8 cellular contexts compared by ENCODE assay signal in genomic region chr9:98808411-98808815, GRCh38. TPM values are rescaled to one million over a fixed set of nuclear protein-coding genes. Genes with fewer than 3 reads are reported as not detected.
DNase-seq lines count a peak whose midpoint lies in the region; ATAC-seq and TF ChIP-seq lines count a peak whose summit lies in the region.

No MANE protein-coding gene starts in this region.

- no peak overlapping the region for H3K9ac ChIP-seq in SK-N-SH

- TF ChIP-seq RAD21 in SK-N-SH (IDR thresholded peaks at IDR 0.05; ENCODE audit: low read length), result no peak

- no peaks in the 10 kb centered on the region for H4K20me1 ChIP-seq in SK-N-SH (ENCODE audit: insufficient read depth)

- H2AFZ ChIP-seq in SK-N-SH (ENCODE audit: low read depth), result no peak overlapping the region; the same call in 1 of the 2 replicates

- DNase-seq in SK-N-SH, result no peak
- peak; percentile 51 for DNase-seq in SW480 (ENCODE audit: low spot score)
- DNase-seq in glomerular visceral epithelial cell (ENCODE audit: extremely low spot score), result peak; percentile 83
- no peak for DNase-seq in T1000 (lab: John Stamatoyannopoulos, UW)
- DNase-seq in globus pallidus (ENCODE audit: low spot score), result no peak

- H3F3A ChIP-seq in SK-N-SH (replicated peaks; ENCODE audit: insufficient read depth), result peaks cover 7% of the 10 kb centered on the region

- TF ChIP-seq CTCF in SK-N-SH (IDR thresholded peaks at IDR 0.05), result no peak

- no peaks in the 10 kb centered on the region for H3K9me3 ChIP-seq in SK-N-SH

- H3K27ac ChIP-seq in SK-N-SH (ENCODE audit: low read depth in 2 of 2, low read length in 1 of 2), result no peak overlapping the region
- H3K27ac ChIP-seq in skin epidermis, result peak overlapping the region in 1 of 21 experiments; percentile 28

- POLR2A ChIA-PET in SK-N-SH (lab: Yijun Ruan, JAX), result no interaction called here

- no peak for TF ChIP-seq EP300 in SK-N-SH (IDR thresholded peaks at IDR 0.05; ENCODE audit: borderline replicate concordance in 1 of 2, low read depth in 1 of 2, low read length in 1 of 2)

- peaks cover 16% of the 10 kb centered on the region; the same call in 1 of the 2 replicates for H3K27me3 ChIP-seq in SK-N-SH (ENCODE audit: insufficient read depth)

- no peak for ATAC-seq in SK-N-SH treated with all-trans-retinoic acid at 6 μM for 48 hours
- ATAC-seq in HG02798 (IDR thresholded peaks at IDR 0.05; ENCODE audit: poor library complexity, unreplicated experiment), result no peak

- H3K4me3 ChIP-seq in SK-N-SH (ENCODE audit: low read depth in 2 of 2, low read length in 1 of 2) (peak overlapping the region; percentile 62 to 71), skin epidermis (peak overlapping the region; percentile 8 to 47 (median 34))

- peak overlapping the region; percentile 89 for H3K4me2 ChIP-seq in SK-N-SH

- no peaks in the 10 kb centered on the region for H3K79me2 ChIP-seq in SK-N-SH (ENCODE audit: insufficient read depth)

- H3K9me2 ChIP-seq in SK-N-SH, result no peaks in the 10 kb centered on the region

- CTCF ChIA-PET in SK-N-SH (lab: Yijun Ruan, JAX), result interaction anchor here (0.8 to 2.8 kb wide), 9 partner anchors 8 to 332 kb away, joined by 3 to 10 read pairs (median 3); partner anchors contain the start of gene COL15A1

- peaks cover 0 to 19% of the 10 kb centered on the region in 2 experiments; a peak in 1 of 4 replicates for H3K4me1 ChIP-seq in SK-N-SH (ENCODE audit: control insufficient read depth in 1 of 2, insufficient read depth in 2 of 2, low read depth in 1 of 2, low read length in 1 of 2)

- H3K36me3 ChIP-seq in SK-N-SH (replicated peaks in 1 of 2; ENCODE audit: control insufficient read depth in 1 of 2, insufficient read depth in 2 of 2, low read length in 1 of 2), result no peaks in the 10 kb centered on the region

- WGBS in SK-N-SH (ENCODE audit: low lambda C conversion rate), result 91% methylated on average over 13 of the region's 17 CpGs

TF ChIP-seq in SK-N-SH, 30 proteins besides CTCF, POLR2A, EP300 and RAD21:
- TF ChIP-seq FOXM1 (IDR thresholded peaks at IDR 0.05; ENCODE audit: low read depth) (no peak), RFX5 (IDR thresholded peaks at IDR 0.05; ENCODE audit: low read length) (no peak), RXRA (IDR thresholded peaks at IDR 0.05; ENCODE audit: borderline replicate concordance, low read depth) (no peak), EZH2phosphoT487 (IDR thresholded peaks at IDR 0.05; ENCODE audit: borderline replicate concordance, low read depth) (no peak), NFIC (IDR thresholded peaks at IDR 0.05; ENCODE audit: borderline replicate concordance) (0 out of 2 replicates have a peak, but pooled peaks have one; percentile 27)

TF ChIP-seq in SK-N-SH treated with all-trans-retinoic acid at 6 μM for 48 hours, 23 proteins besides CTCF, POLR2A, EP300 and RAD21:
- TF ChIP-seq ZNF565 (CRISPR knock-in tag; conservative IDR thresholded peaks at IDR 0.05; ENCODE audit: low read depth), result no peak
- no peak for TF ChIP-seq CSDC2 (CRISPR knock-in tag; IDR thresholded peaks at IDR 0.05)
- no peak for TF ChIP-seq ZFP3 (CRISPR knock-in tag; IDR thresholded peaks at IDR 0.05)
- no peak for TF ChIP-seq POU6F1 (CRISPR knock-in tag; IDR thresholded peaks at IDR 0.05; ENCODE audit: borderline replicate concordance, low read depth)
- TF ChIP-seq OSR1 (CRISPR knock-in tag; IDR thresholded peaks at IDR 0.05), result no peak
- TF ChIP-seq PPARA (CRISPR knock-in tag; IDR thresholded peaks at IDR 0.05; ENCODE audit: borderline replicate concordance), result no peak
- TF ChIP-seq RARB (CRISPR knock-in tag; IDR thresholded peaks at IDR 0.05), result no peak
- TF ChIP-seq ZNF70 (CRISPR knock-in tag; IDR thresholded peaks at IDR 0.05), result no peak

RNA-seq across cellular contexts. Expression of gene GALNT12, which starts 0.9 kb away (rescaled TPM):
- polyA plus RNA-seq in SK-N-SH (2012; rRNA removed), result 7.4 TPM in 2 replicates
- 5.5 and 5.6 TPM in 2 replicates for polyA plus RNA-seq in SK-N-SH (2012; cell fraction: cytosol; rRNA removed)
- 10.4 and 15.0 TPM in 2 replicates for polyA plus RNA-seq in SK-N-SH (2012; cell fraction: nucleus; rRNA removed)

RNA-seq across cellular contexts. Expression of gene ANKS6, which starts 12.1 kb away (rescaled TPM):
- 26.1 and 29.3 TPM in 2 replicates for polyA plus RNA-seq in SK-N-SH (2012; rRNA removed)
- 11.8 and 17.9 TPM in 2 replicates for polyA plus RNA-seq in SK-N-SH (2012; cell fraction: cytosol; rRNA removed)
- polyA plus RNA-seq in SK-N-SH (2012; cell fraction: nucleus; rRNA removed), result 97.6 and 123 TPM in 2 replicates

Comparison
In these comparisons a context has a peak if more than half of its experiments do, and no peak if none do; other contexts are left out.
1. DNase-seq: peak in SW480 (single experiment) and glomerular visceral epithelial cell (single experiment); none in SK-N-SH (single experiment), T1000 (single experiment) and globus pallidus (single experiment).